In the genomic region with DNA sequence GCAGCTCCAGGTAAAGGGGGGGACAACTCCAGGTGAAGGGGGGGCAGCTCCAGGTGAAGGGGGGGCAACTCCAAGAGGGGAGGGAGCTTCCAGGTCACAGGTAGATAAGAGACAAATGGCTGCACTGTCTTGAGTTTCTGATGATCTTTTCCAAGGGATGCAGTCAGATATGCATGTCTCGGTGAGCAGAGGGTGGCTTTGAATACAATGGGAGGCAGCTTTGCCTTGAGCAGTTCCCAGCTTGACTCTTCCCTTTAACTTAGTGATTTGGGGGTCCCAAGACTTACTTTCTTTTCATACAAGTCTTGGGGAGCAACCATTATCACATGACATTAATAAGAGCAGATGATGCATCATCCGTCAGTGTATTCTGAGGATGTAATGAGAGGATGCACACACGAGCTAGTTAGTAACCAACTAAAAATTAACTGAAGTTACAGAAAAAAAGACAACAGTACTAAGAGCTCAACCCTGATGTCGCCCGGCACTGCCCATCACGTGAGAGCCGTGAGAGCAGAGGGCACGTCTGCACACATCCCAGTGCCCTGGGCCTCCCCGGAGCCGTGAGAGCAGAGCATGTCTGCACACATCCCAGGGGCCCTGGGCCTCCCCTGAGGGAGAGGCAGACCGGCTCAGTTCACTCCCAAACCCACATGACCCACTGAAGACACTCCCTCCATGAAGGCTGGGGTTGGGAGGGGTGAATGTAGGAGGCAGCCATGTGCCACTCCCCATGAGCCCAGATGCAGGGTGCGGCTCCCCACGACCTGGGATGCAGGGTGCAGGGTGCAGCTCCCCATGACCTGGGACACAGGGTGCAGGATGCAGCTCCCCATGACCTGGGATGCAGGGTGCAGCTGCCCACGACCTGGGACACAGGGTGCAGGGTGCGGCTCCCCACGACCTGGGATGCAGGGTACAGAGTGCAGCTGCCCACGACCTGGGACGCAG, we compare ENCODE assay signal across 15 cellular contexts. TPM values are rescaled to one million over a fixed set of nuclear protein-coding genes. Genes with fewer than 3 reads are reported as not detected.
DNase-seq lines count a peak whose midpoint lies in the region; ATAC-seq, FAIRE-seq and TF ChIP-seq lines count a peak whose summit lies in the region.
"Had no signal": no experiment of that assay in that cellular context is flagged by ENCODE, and none has a peak within 500 bp of the region (broad histone marks: within the 10 kb centered on the region; RNA-seq: fewer than 3 reads in every experiment).

No MANE protein-coding gene starts in this region.

- no peak overlapping the region for H2AFZ ChIP-seq in mammary epithelial cell (ENCODE audit: low read depth, low read length)
- H2AFZ ChIP-seq: neural progenitor cell had no signal

- no peaks in the 10 kb centered on the region for H3K4me1 Mint-ChIP-seq in immature natural killer cell

- CTCF ChIA-PET in mammary epithelial cell (lab: Charles Lee; ENCODE audit: low non-redundant PET), result interaction anchor here (0.6 kb wide), 1 partner anchor 53 kb away, joined by 3 read pairs; no protein-coding TSS in a partner anchor

- H3K36me3 Mint-ChIP-seq in immature natural killer cell, result no peaks in the 10 kb centered on the region

- H3K27me3 ChIP-seq in right cardiac atrium (ENCODE audit: control insufficient read depth, insufficient read depth) (no peaks in the 10 kb centered on the region), mammary epithelial cell (ENCODE audit: insufficient read depth, low read length) (no peaks in the 10 kb centered on the region)

- H3K27ac Mint-ChIP-seq in immature natural killer cell, result no peak overlapping the region
- H3K27ac Mint-ChIP-seq: activated T-helper 2 cell treated with anti-CD3 and anti-CD28 coated beads, Interferon-gamma antibody, Interleukin-2, Interleukin-4, amounts not matched to agents 10 μg/mL and 5 μg/mL and 100 μg/mL, durations not matched to agents 14 hours and 24 hours and 36 hours; neural progenitor cell had no signal

- H3K9me3 Mint-ChIP-seq in immature natural killer cell, result no peaks in the 10 kb centered on the region
- H3K9me3 Mint-ChIP-seq: activated T-helper 2 cell treated with anti-CD3 and anti-CD28 coated beads, Interferon-gamma antibody, Interleukin-2, Interleukin-4, amounts not matched to agents 10 μg/mL and 5 μg/mL and 100 μg/mL, durations not matched to agents 14 hours and 24 hours and 36 hours; neural progenitor cell had no signal

- H4K20me1 ChIP-seq in mammary epithelial cell (ENCODE audit: insufficient read depth, low read length), result no peaks in the 10 kb centered on the region

- DNase-seq in Right ventricle myocardium superior, result peak; percentile 39
- DNase-seq in right cardiac atrium, result no peak
- peak; percentile 88 for DNase-seq in mammary epithelial cell
- peak; percentile 70 for DNase-seq in islet precursor cell
- DNase-seq in urothelium cell line (ENCODE audit: low spot score), result peak; percentile 25
- no peak for DNase-seq in SW480 (ENCODE audit: low spot score)
- no peak for DNase-seq in omental fat pad (ENCODE audit: low spot score)
- DNase-seq in immature natural killer cell, result no peak
- DNase-seq: DMS153, NCI-H446 treated with DMSO at 0.1 percent for 48 hours, T-helper 2 cell had no signal

- no peak for ATAC-seq in Right ventricle myocardium superior (ENCODE audit: poor library complexity)
- no peak for ATAC-seq in right cardiac atrium
- ATAC-seq in omental fat pad (ENCODE audit: low FRiP score), result no peak
- ATAC-seq: heart right ventricle had no signal

- intact Hi-C loops in Right ventricle myocardium superior (cut with DNase I), result no loop called here
- intact Hi-C loops in right cardiac atrium (cut with DNase I), result loop anchor here in 1 of 4 donors (5.0 kb wide), 1 partner anchor 37 kb away; a partner anchor contains a TSS
- intact Hi-C loops in mammary epithelial cell (cut with micrococcal nuclease), result no loop called here

- H3K4me3 ChIP-seq in right cardiac atrium (ENCODE audit: low read length) (no peak overlapping the region), mammary epithelial cell (replicated peaks in 1 of 3; ENCODE audit: insufficient read depth in 1 of 3, low read depth in 2 of 3, low read length in 3 of 3) (no peak overlapping the region)
- H3K4me3 ChIP-seq: heart right ventricle, neural progenitor cell, thoracic aorta had no signal

- FAIRE-seq in urothelium cell line (lab: Jason Lieb, UNC), result no peak

- dilution Hi-C loops in mammary epithelial cell (cut with HindIII; ENCODE audit: low sequenced_read_pairs), result no loop called here

- no peaks in the 10 kb centered on the region for H3K36me3 ChIP-seq in mammary epithelial cell (ENCODE audit: insufficient read depth, low read length)
- H3K36me3 ChIP-seq: heart right ventricle, neural progenitor cell, thoracic aorta had no signal

- no peak overlapping the region for H3K4me3 Mint-ChIP-seq in immature natural killer cell
- H3K4me3 Mint-ChIP-seq: neural progenitor cell had no signal

- in situ Hi-C loops in mammary epithelial cell (cut with MboI; ENCODE audit: low sequenced_read_pairs in 2 of 2), result no loop called here

- H3K4me1 ChIP-seq in right cardiac atrium (ENCODE audit: control insufficient read depth, insufficient read depth, low read length), result peaks cover 16% of the 10 kb centered on the region
- H3K4me1 ChIP-seq in mammary epithelial cell (ENCODE audit: insufficient read depth, low read length), result peaks cover 54% of the 10 kb centered on the region

- H3K4me2 ChIP-seq in mammary epithelial cell (ENCODE audit: insufficient read depth, low read depth, low read length), result peak overlapping the region; percentile 4
- H3K4me2 ChIP-seq: neural progenitor cell had no signal

- peaks cover 48% of the 10 kb centered on the region for H3K79me2 ChIP-seq in mammary epithelial cell (ENCODE audit: insufficient read depth, low read length)

- no TSS peak for BruUV-seq in mammary epithelial cell (replicated peaks; lab: Mats Ljungman, UMichigan)

- no peak overlapping the region for H3K9ac ChIP-seq in mammary epithelial cell (ENCODE audit: insufficient read depth, low read length)
- H3K9ac ChIP-seq: neural progenitor cell had no signal

- H3K9me3 ChIP-seq in right cardiac atrium (ENCODE audit: control insufficient read depth, low read length), result no peaks in the 10 kb centered on the region
- no peaks in the 10 kb centered on the region for H3K9me3 ChIP-seq in mammary epithelial cell (replicated peaks; ENCODE audit: insufficient read depth, low read length)
- H3K9me3 ChIP-seq: heart right ventricle, thoracic aorta had no signal

- 71% methylated on average over 18 of the region's 18 CpGs for WGBS in right cardiac atrium
- WGBS in mammary epithelial cell (ENCODE audit: low coverage, missing lambda C conversion rate), result 56% methylated on average over 9 of the region's 18 CpGs

- no peaks in the 10 kb centered on the region for H3K27me3 Mint-ChIP-seq in immature natural killer cell (ENCODE audit: low read depth in 3 of 3)

- TF ChIP-seq CTCF in mammary epithelial cell (conservative IDR thresholded peaks at IDR 0.05 in 1 of 2, IDR thresholded peaks at IDR 0.05 in 1 of 2; ENCODE audit: extremely low read depth in 1 of 2, insufficient read depth in 1 of 2, low read depth in 1 of 2, low read length in 2 of 2) (no peak), omental fat pad (IDR thresholded peaks at IDR 0.05) (no peak)

- no peak overlapping the region for H3K27ac ChIP-seq in right cardiac atrium (ENCODE audit: low read length)
- H3K27ac ChIP-seq in mammary epithelial cell (ENCODE audit: insufficient read depth, low read depth, low read length), result peak overlapping the region; percentile 60
- H3K27ac ChIP-seq: heart right ventricle, neural progenitor cell, thoracic aorta had no signal

RNA-seq across cellular contexts. Expression of a gene that starts 39.4 kb away (rescaled TPM):
- total RNA-seq in Right ventricle myocardium superior (15.6 TPM), right cardiac atrium (10 to 100 TPM; 13.7 to 40.7 (median 22.2) TPM), mammary epithelial cell (100 to 1,000 TPM in 1 of 2 donors, 10 to 100 TPM in 1; 99.8 to 103 TPM), omental fat pad (100 to 1,000 TPM in 2 of 4 donors, 10 to 100 TPM in 2; 81.2 to 228 (median 112) TPM)
- polyA plus RNA-seq in right cardiac atrium (7.6 TPM), mammary epithelial cell (99.0 TPM), immature natural killer cell (1 to 10 TPM in 1 of 3 donors, under 1 TPM in 1, not detected in 1; 0.93 to 1.0 TPM)
- polyA minus RNA-seq in mammary epithelial cell, result 120 TPM

Comparison
In these comparisons a context has a peak if more than half of its experiments do, and no peak if none do; other contexts are left out.
1. DNase-seq: peak in Right ventricle myocardium superior (single experiment), mammary epithelial cell (single experiment), islet precursor cell (single experiment) and urothelium cell line (single experiment); none in right cardiac atrium (0 of 3), SW480 (single experiment), omental fat pad (single experiment) and immature natural killer cell (0 of 3).